Comparison of ENCODE assay signal across 8 cellular contexts in genomic region chr17:70767102-70767701, GRCh38.
DNase-seq lines count a peak whose midpoint lies in the region; ATAC-seq, FAIRE-seq and TF ChIP-seq lines count a peak whose summit lies in the region.

No MANE protein-coding gene starts in this region.

- peak; percentile 29 to 43 for DNase-seq in A549 (ENCODE audit: low read depth in 1 of 2, low spot score in 1 of 2)
- peak; percentile 22 for DNase-seq in GM13977 (ENCODE audit: low spot score)
- peak; percentile 90 for DNase-seq in NCI-H69 (lab: John Stamatoyannopoulos, UW)
- DNase-seq in epithelial cell of esophagus (ENCODE audit: low read depth), result peak; percentile 43
- no peak for DNase-seq in progenitor cell of endocrine pancreas (ENCODE audit: low spot score, unreplicated experiment)
- DNase-seq in activated gamma-delta T cell treated with Interleukin-2 at 50 U/mL for 16 hours, result no peak
- no peak for DNase-seq in right atrium auricular region (ENCODE audit: low spot score)

- ATAC-seq in A549, result peak in 1 of 2 experiments; percentile 39; a peak in 1 of 6 replicates
- ATAC-seq in GM18519 (IDR thresholded peaks at IDR 0.05; ENCODE audit: low FRiP score, unreplicated experiment), result no peak

- no peak overlapping the region for H3K27ac ChIP-seq in A549
- H3K27ac ChIP-seq in right atrium auricular region, result no peak overlapping the region

- TF ChIP-seq EP300 in A549 (IDR thresholded peaks at IDR 0.05), result no peak

- no peaks in the 10 kb centered on the region for H3K9me3 Mint-ChIP-seq in progenitor cell of endocrine pancreas (ENCODE audit: low read depth)

- H3K36me3 ChIP-seq in right atrium auricular region, result no peaks in the 10 kb centered on the region

- peak; percentile 89 for TF ChIP-seq CTCF in A549 (IDR thresholded peaks at IDR 0.05)
- peak; percentile 50 for TF ChIP-seq CTCF in GM13977 (IDR thresholded peaks at IDR 0.05; ENCODE audit: extremely low read depth, insufficient read depth, missing control alignments)
- TF ChIP-seq CTCF in epithelial cell of esophagus (IDR thresholded peaks at IDR 0.05; ENCODE audit: insufficient read depth, low read depth, low read length, missing control alignments), result peak; percentile 76
- peak; percentile 89 for TF ChIP-seq CTCF in progenitor cell of endocrine pancreas (IDR thresholded peaks at IDR 0.05; ENCODE audit: unreplicated experiment)
- TF ChIP-seq CTCF in right atrium auricular region (IDR thresholded peaks at IDR 0.05), result peak in 1 of 2 donors; percentile 67

- H3K9me3 ChIP-seq in A549, result no peaks in the 10 kb centered on the region
- H3K9me3 ChIP-seq in right atrium auricular region, result no peaks in the 10 kb centered on the region

- H3K4me3 ChIP-seq in A549 (no peak overlapping the region), epithelial cell of esophagus (ENCODE audit: low read length) (no peak overlapping the region), right atrium auricular region (no peak overlapping the region)

- CTCF ChIA-PET in A549 (lab: Yijun Ruan, JAX), result interaction anchor here (0.6 to 4.8 kb wide), 71 partner anchors 8 to 1796 kb away, joined by 3 to 43 read pairs (median 4); partner anchors contain the start of gene SOX9

- POLR2A ChIA-PET in A549 (lab: Yijun Ruan, JAX), result no interaction called here

- peak; percentile 86 to 93 for TF ChIP-seq RAD21 in A549 (conservative IDR thresholded peaks at IDR 0.05 in 1 of 2, IDR thresholded peaks at IDR 0.05 in 1 of 2)

- peak; percentile 61 for FAIRE-seq in A549 (lab: Jason Lieb, UNC)

- H3K27ac Mint-ChIP-seq in progenitor cell of endocrine pancreas, result no peak overlapping the region

- H3K4me1 ChIP-seq in A549 (no peaks in the 10 kb centered on the region), right atrium auricular region (no peaks in the 10 kb centered on the region)

- WGBS in A549 (ENCODE audit: missing lambda C conversion rate), result 15% methylated on average over 2 of the region's 2 CpGs

- no peak for TF ChIP-seq POLR2A in A549 (IDR thresholded peaks at IDR 0.05; ENCODE audit: low read length)

- no peaks in the 10 kb centered on the region for H3K27me3 Mint-ChIP-seq in progenitor cell of endocrine pancreas

- in situ Hi-C loops in GM13977 (cut with MboI; ENCODE audit: low pct_unique_long_range_greater_than_20kb, low sequenced_read_pairs, unreplicated experiment), result loop anchor here (25.0 kb wide), 1 partner anchor 1770 kb away; no protein-coding TSS in a partner anchor

- no peaks in the 10 kb centered on the region for H3K27me3 ChIP-seq in right atrium auricular region

- no peaks in the 10 kb centered on the region for H3K36me3 Mint-ChIP-seq in progenitor cell of endocrine pancreas (ENCODE audit: insufficient read depth)

- no peak overlapping the region for H3K4me2 ChIP-seq in A549

- no peaks in the 10 kb centered on the region for H3K4me1 Mint-ChIP-seq in progenitor cell of endocrine pancreas (ENCODE audit: low read depth)

- no peak overlapping the region for H3K4me3 Mint-ChIP-seq in progenitor cell of endocrine pancreas (ENCODE audit: low read depth)

TF ChIP-seq in A549, 52 proteins besides CTCF, POLR2A, EP300 and RAD21:
- TF ChIP-seq SMC3 (IDR thresholded peaks at IDR 0.05) (peak; percentile 79), FOSB (CRISPR knock-in tag; IDR thresholded peaks at IDR 0.05) (no peak)
TF ChIP-seq in A549: peak in this region for 1.

Comparison
In these comparisons a context has a peak if more than half of its experiments do, and no peak if none do; other contexts are left out.
1. DNase-seq: peak in A549 (2 of 2), GM13977 (single experiment), NCI-H69 (single experiment) and epithelial cell of esophagus (single experiment); none in progenitor cell of endocrine pancreas (single experiment), activated gamma-delta T cell treated with Interleukin-2 at 50 U/mL for 16 hours (single experiment) and right atrium auricular region (single experiment).